Comparison of ENCODE assay signal across 10 cellular contexts in the genomic region with DNA sequence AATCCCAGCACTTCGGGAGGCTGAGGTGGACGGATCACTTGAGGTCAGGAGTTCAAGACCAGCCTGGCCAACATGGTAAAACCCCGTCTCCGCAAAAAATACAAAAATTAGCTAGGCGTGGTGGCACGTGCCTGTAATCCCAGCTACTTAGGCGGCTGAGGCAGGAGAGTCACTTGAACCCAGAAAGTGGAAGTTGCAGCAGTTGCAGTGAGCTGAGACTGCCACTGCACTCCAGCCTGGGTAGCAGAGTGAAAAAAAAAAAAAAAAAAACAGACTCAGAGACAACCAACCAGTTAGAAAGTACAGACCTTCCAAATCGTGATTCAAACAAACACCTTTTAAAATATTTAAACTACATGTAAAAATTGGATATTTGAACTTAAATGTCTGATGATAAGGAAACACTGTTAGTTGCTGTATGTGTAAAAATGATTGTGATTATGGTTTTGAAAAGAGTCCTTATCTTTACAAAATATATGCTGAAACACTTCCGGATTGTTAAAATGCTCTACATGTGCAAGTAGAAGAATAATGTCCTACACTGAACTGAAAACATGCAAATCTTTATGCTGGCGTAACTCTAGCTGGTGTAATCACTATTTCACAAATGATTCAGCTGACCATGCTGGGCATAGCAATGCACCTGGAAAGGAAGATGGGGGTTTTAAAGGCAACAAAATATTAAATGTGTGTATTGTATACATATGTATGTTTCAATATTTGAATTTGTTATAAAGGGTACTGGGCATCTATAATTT. TPM values are rescaled to one million over a fixed set of nuclear protein-coding genes. Genes with fewer than 3 reads are reported as not detected.
DNase-seq lines count a peak whose midpoint lies in the region; ATAC-seq and TF ChIP-seq lines count a peak whose summit lies in the region.
"Had no signal": no experiment of that assay in that cellular context is flagged by ENCODE, and none has a peak within 500 bp of the region (broad histone marks: within the 10 kb centered on the region; RNA-seq: fewer than 3 reads in every experiment).

No MANE protein-coding gene starts in this region.

- intact Hi-C loops in posterior cingulate gyrus (cut with DNase I) (no loop called here), heart left ventricle (cut with DNase I) (no loop called here)

- H3K27me3 ChIP-seq in brain microvascular endothelial cell (replicated peaks): no peaks in the 10 kb centered on the region
- no peaks in the 10 kb centered on the region for H3K27me3 ChIP-seq in heart left ventricle

- H3K36me3 ChIP-seq in SK-N-MC (ENCODE audit: insufficient read depth, low read length) (no peaks in the 10 kb centered on the region), brain microvascular endothelial cell (replicated peaks) (no peaks in the 10 kb centered on the region), heart left ventricle (no peaks in the 10 kb centered on the region)
- H3K36me3 ChIP-seq: HAP-1 had no signal

- peak overlapping the region; percentile 46; the same call in 1 of the 2 replicates for H3K27ac ChIP-seq in SK-N-MC
- no peak overlapping the region for H3K27ac ChIP-seq in brain microvascular endothelial cell
- peak overlapping the region in 1 of 12 donors; percentile 12 for H3K27ac ChIP-seq in heart left ventricle
- H3K27ac ChIP-seq: epithelial cell of prostate had no signal

- H3K9me3 ChIP-seq in SK-N-MC (ENCODE audit: low read depth, low read length) (no peaks in the 10 kb centered on the region), heart left ventricle (peaks cover 0 to 6% (median 0%) of the 10 kb centered on the region in 12 donors)
- H3K9me3 ChIP-seq: HAP-1 had no signal

- in situ Hi-C loops in brain microvascular endothelial cell (cut with HindIII; ENCODE audit: low pct_ligation_motif_present, low sequenced_read_pairs) (no loop called here), GM13976 (cut with MboI; ENCODE audit: low sequenced_read_pairs, unreplicated experiment) (no loop called here)

- DNase-seq in CD1c-positive myeloid dendritic cell (ENCODE audit: extremely low spot score) (peak; percentile 35), SK-N-MC (ENCODE audit: low read depth, low spot score) (no peak), posterior cingulate gyrus (no peak), brain microvascular endothelial cell (no peak), GM13976 (ENCODE audit: low spot score) (no peak), heart left ventricle (no peak)

- no peak for TF ChIP-seq POLR2A in heart left ventricle (IDR thresholded peaks at IDR 0.05)

- no peak overlapping the region for H3K9ac ChIP-seq in SK-N-MC (ENCODE audit: insufficient read length)

- 77 to 88% (median 82%) methylated on average over 10 of the region's 10 CpGs for WGBS in heart left ventricle, 4 donors

- H3K4me1 ChIP-seq in heart left ventricle: peaks cover 0 to 17% (median 0%) of the 10 kb centered on the region in 12 donors
- H3K4me1 ChIP-seq: HAP-1 had no signal

- ATAC-seq in GM19328 (IDR thresholded peaks at IDR 0.05; ENCODE audit: unreplicated experiment) (peak; percentile 64), HG03064 (IDR thresholded peaks at IDR 0.05; ENCODE audit: low read depth, unreplicated experiment) (peak; percentile 66), heart left ventricle (no peak)

- TF ChIP-seq CTCF in brain microvascular endothelial cell (IDR thresholded peaks at IDR 0.05; ENCODE audit: low read depth, low read length, missing control alignments) (no peak), GM13976 (IDR thresholded peaks at IDR 0.05; ENCODE audit: borderline replicate concordance, control extremely low read depth, extremely low read depth, insufficient read depth, missing control alignments) (no peak), heart left ventricle (IDR thresholded peaks at IDR 0.05) (no peak)

- H3K4me3 ChIP-seq in SK-N-MC (peak overlapping the region; percentile 33; the same call in 1 of the 2 replicates), brain microvascular endothelial cell (ENCODE audit: low read depth, low read length) (no peak overlapping the region), heart left ventricle (no peak overlapping the region)
- H3K4me3 ChIP-seq: HAP-1 had no signal

RNA-seq across cellular contexts. Expression of a gene that starts 37.8 kb away (rescaled TPM):
- 10 to 100 TPM; 22.4 to 51.6 (median 29.5) TPM for total RNA-seq in heart left ventricle
- polyA plus RNA-seq in heart left ventricle: 10 to 100 TPM in 1 of 2 donors, 1 to 10 TPM in 1; 9.6 to 17.6 TPM

Comparison
In these comparisons a context has a peak if more than half of its experiments do, and no peak if none do; other contexts are left out.
1. ATAC-seq: peak in GM19328 (single experiment) and HG03064 (single experiment); none in heart left ventricle (0 of 4).